In genomic region chr21:43950936-43951335, GRCh38 we compare ENCODE assay signal across 20 cellular contexts.
DNase-seq lines count a peak whose midpoint lies in the region; TF ChIP-seq lines count a peak whose summit lies in the region.
"Had no signal": no experiment of that assay in that cellular context is flagged by ENCODE, and none has a peak within 500 bp of the region (broad histone marks: within the 10 kb centered on the region; RNA-seq: fewer than 3 reads in every experiment).

No MANE protein-coding gene starts in this region.

- H3K27ac Mint-ChIP-seq in chondrocyte (ENCODE audit: unreplicated experiment), result no peak overlapping the region
- H3K27ac Mint-ChIP-seq: CD14-positive monocyte; CD4-positive, alpha-beta memory T cell; HFFc6 had no signal

- TF ChIP-seq CTCF in chondrocyte (IDR thresholded peaks at IDR 0.05), result no peak
- no peak for TF ChIP-seq CTCF in tibial nerve (IDR thresholded peaks at IDR 0.05)

- peaks cover 21% of the 10 kb centered on the region; the same call in 1 of the 2 replicates for H3K36me3 ChIP-seq in BLaER1
- H3K36me3 ChIP-seq in tibial nerve, result peaks cover 0 to 47% (median 0%) of the 10 kb centered on the region in 3 donors
- H3K36me3 ChIP-seq: HAP-1 had no signal

- H3K9me3 Mint-ChIP-seq in chondrocyte (ENCODE audit: low read depth), result peaks cover 2% of the 10 kb centered on the region

- H3K4me2 ChIP-seq in BLaER1, result peak overlapping the region; percentile 91
- H3K4me2 ChIP-seq: A549 had no signal

- TF ChIP-seq POLR2A in tibial nerve (IDR thresholded peaks at IDR 0.05), result no peak

- DNase-seq in CD1c-positive myeloid dendritic cell (ENCODE audit: extremely low spot score), result peak; percentile 13
- peak; percentile 79 for DNase-seq in chondrocyte (ENCODE audit: low spot score)
- DNase-seq in tibial nerve (ENCODE audit: low spot score in 2 of 2), result no peak
- DNase-seq in Ammon's horn (ENCODE audit: low spot score), result no peak
- no peak for DNase-seq in NCI-H748 (lab: John Stamatoyannopoulos, UW; ENCODE audit: unreplicated experiment)
- DNase-seq: 8988T, ACHN, AML-193, Calu3, COR-L47, DMS53, DMS79 treated with DMSO at 0.1 percent for 48 hours, GF-D8, GOT3, HFFc6 had no signal

- no peaks in the 10 kb centered on the region for H3K27me3 Mint-ChIP-seq in chondrocyte (ENCODE audit: low read depth)
- H3K27me3 Mint-ChIP-seq: CD4-positive, alpha-beta memory T cell had no signal

- no peak overlapping the region for H3K9ac ChIP-seq in BLaER1

- H3K4me3 Mint-ChIP-seq in chondrocyte (ENCODE audit: unreplicated experiment), result no peak overlapping the region
- H3K4me3 Mint-ChIP-seq: CD14-positive monocyte; CD4-positive, alpha-beta memory T cell; HFFc6 had no signal

- no peak for TF ChIP-seq EP300 in tibial nerve (IDR thresholded peaks at IDR 0.05)

- H3K4me1 ChIP-seq in BLaER1 (peaks cover 64% of the 10 kb centered on the region), tibial nerve (peaks cover 0 to 2% (median 0%) of the 10 kb centered on the region in 4 donors)
- H3K4me1 ChIP-seq: HAP-1 had no signal

- H3K4me1 Mint-ChIP-seq in chondrocyte (ENCODE audit: low read depth), result no peaks in the 10 kb centered on the region

- 82 to 84% methylated on average over 13 of the region's 13 CpGs for whole genome bisulfite sequencing in tibial nerve, 2 donors

- no peaks in the 10 kb centered on the region for H3K36me3 Mint-ChIP-seq in chondrocyte (ENCODE audit: low read depth)

- H3K27ac ChIP-seq in BLaER1 (no peak overlapping the region), tibial nerve (no peak overlapping the region)
- H3K27ac ChIP-seq: A549 had no signal

- H4K20me1 ChIP-seq in BLaER1, result peaks cover 100% of the 10 kb centered on the region

- peaks cover 46% of the 10 kb centered on the region for H3K27me3 ChIP-seq in BLaER1
- H3K27me3 ChIP-seq in tibial nerve, result no peaks in the 10 kb centered on the region

- no peak overlapping the region for H3K4me3 ChIP-seq in BLaER1
- no peak overlapping the region for H3K4me3 ChIP-seq in tibial nerve
- H3K4me3 ChIP-seq: A549, HAP-1 had no signal

- peaks cover 15% of the 10 kb centered on the region for H3K9me3 ChIP-seq in BLaER1
- H3K9me3 ChIP-seq in tibial nerve, result peaks cover 0 to 18% (median 1%) of the 10 kb centered on the region in 4 donors
- H3K9me3 ChIP-seq: HAP-1 had no signal

Comparison
In these comparisons a context has a peak if more than half of its experiments do, and no peak if none do; other contexts are left out.
1. DNase-seq: peak in CD1c-positive myeloid dendritic cell (single experiment) and chondrocyte (single experiment); none in tibial nerve (0 of 2), Ammon's horn (single experiment) and NCI-H748 (single experiment).